Comparison of ENCODE assay signal across 25 cellular contexts in the genomic region with DNA sequence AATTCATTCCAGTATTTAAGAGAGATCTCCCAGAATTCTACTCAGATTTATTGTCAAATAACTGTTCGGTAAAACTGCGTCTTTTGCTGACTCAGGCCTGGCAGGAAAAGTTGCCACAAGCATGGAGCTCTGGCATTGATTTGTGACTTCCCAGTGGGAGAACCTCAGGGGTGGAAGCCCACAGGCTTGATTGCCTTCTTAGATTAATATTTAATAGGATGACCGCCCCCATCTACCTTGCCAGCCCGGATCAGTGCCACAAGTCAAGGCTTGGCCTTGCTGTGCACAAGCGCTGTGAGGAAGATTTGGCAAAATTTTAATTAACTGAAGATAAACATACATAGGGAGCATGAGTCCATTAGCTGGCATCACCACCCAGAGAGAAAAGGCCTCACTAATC.
DNase-seq lines count a peak whose midpoint lies in the region; ATAC-seq and TF ChIP-seq lines count a peak whose summit lies in the region.
"Had no signal": no experiment of that assay in that cellular context is flagged by ENCODE, and none has a peak within 500 bp of the region (broad histone marks: within the 10 kb centered on the region; RNA-seq: fewer than 3 reads in every experiment).

No MANE protein-coding gene starts in this region.

- no peak overlapping the region for H3K4me3 Mint-ChIP-seq in T-cell
- H3K4me3 Mint-ChIP-seq: CD14-positive monocyte; CD8-positive, alpha-beta memory T cell; T-helper 1 cell treated with Interleukin-12 subunit alpha and Interleukin-12 subunit beta and Interleukin-4 antibody, amounts not matched to agents 30 μg/mL and 1 μg/mL, for 36 hours had no signal

- intact Hi-C loops in right lobe of liver (cut with DNase I) (no loop called here), lower leg skin (cut with DNase I; ENCODE audit: low total_unique reads) (no loop called here)

- WGBS in right lobe of liver (ENCODE audit: insufficient coverage, low coverage, low lambda C conversion rate, missing lambda C conversion rate), result 27% methylated on average over 5 of the region's 5 CpGs
- 52 to 73% methylated on average over 5 of the region's 5 CpGs for WGBS in lower leg skin, 2 donors

- H3K27ac Mint-ChIP-seq in T-cell, result no peak overlapping the region
- H3K27ac Mint-ChIP-seq: CD14-positive monocyte; CD8-positive, alpha-beta memory T cell; T-helper 1 cell treated with Interleukin-12 subunit alpha and Interleukin-12 subunit beta and Interleukin-4 antibody, amounts not matched to agents 30 μg/mL and 1 μg/mL, for 36 hours had no signal

- CTCF ChIA-PET in T-cell (lab: Charles Lee), result interaction anchor here in 1 of 2 donors (0.6 kb wide), 1 partner anchor 27 kb away, joined by 4 read pairs; no protein-coding TSS in a partner anchor

- no peaks in the 10 kb centered on the region for H3K9me3 ChIP-seq in right lobe of liver
- H3K9me3 ChIP-seq: BE2C had no signal

- H3K9me3 Mint-ChIP-seq in T-cell, result peaks cover under 1 to 1% (median under 1%) of the 10 kb centered on the region in 3 donors

- DNase-seq in NCI-H446 treated with DMSO at 0.1 percent for 48 hours (lab: John Stamatoyannopoulos, UW) (peak; percentile 17), kidney glomerular epithelial cell (lab: John Stamatoyannopoulos, UW) (peak; percentile 37), right lobe of liver (peak; percentile 50 to 87 (median 78)), epidermal melanocyte (ENCODE audit: insufficient read length, low spot score) (no peak), lower leg skin (ENCODE audit: low spot score in 2 of 2) (no peak), GM10266 (ENCODE audit: extremely low spot score) (no peak), T-cell (no peak)
- DNase-seq: BE2C; CD8-positive, alpha-beta memory T cell; DMS79 treated with DMSO at 0.1 percent for 48 hours; GF-D8; H7; Kasumi-1; NCI-H1092 treated with DMSO at 0.1 percent for 48 hours; NCI-H1436; NCI-H187; NCI-H2081 treated with DMSO at 0.1 percent for 48 hours; NCI-H2171; NCI-H226; NCI-H524; NCI-H774; SHP77 treated with DMSO at 0.1 percent for 48 hours had no signal

- peaks cover 0 to 17% (median 3%) of the 10 kb centered on the region in 4 donors for H3K4me1 ChIP-seq in right lobe of liver
- H3K4me1 ChIP-seq: BE2C had no signal

- H3K36me3 Mint-ChIP-seq in T-cell, result no peaks in the 10 kb centered on the region
- H3K36me3 Mint-ChIP-seq: CD14-positive monocyte had no signal

- H3K27me3 ChIP-seq in right lobe of liver, result no peaks in the 10 kb centered on the region
- H3K27me3 ChIP-seq: BE2C had no signal

- H3K4me3 ChIP-seq in right lobe of liver (peak overlapping the region in 1 of 3 donors; percentile 27), lower leg skin (ENCODE audit: low read depth, poor library complexity, severe bottlenecking) (no peak overlapping the region)

- ATAC-seq in right lobe of liver (peak; percentile 89 to 95 (median 92)), T-cell (replicated peaks in 1 of 4) (no peak)

- no peak for TF ChIP-seq POLR2A in right lobe of liver (IDR thresholded peaks at IDR 0.05)
- no peak for TF ChIP-seq POLR2A in lower leg skin (IDR thresholded peaks at IDR 0.05)

- no peak for TF ChIP-seq CTCF in right lobe of liver (IDR thresholded peaks at IDR 0.05)
- no peak for TF ChIP-seq CTCF in lower leg skin (IDR thresholded peaks at IDR 0.05)
- TF ChIP-seq CTCF in GM10266 (IDR thresholded peaks at IDR 0.05; ENCODE audit: control insufficient read depth, insufficient read depth, low read depth, missing control alignments), result no peak

- no peaks in the 10 kb centered on the region for H3K4me1 Mint-ChIP-seq in T-cell
- H3K4me1 Mint-ChIP-seq: CD8-positive, alpha-beta memory T cell had no signal

- POLR2A ChIA-PET in T-cell (lab: Charles Lee), result no interaction called here

- peak overlapping the region in 1 of 3 donors; percentile 31 for H3K27ac ChIP-seq in right lobe of liver
- H3K27ac ChIP-seq: HL-60 had no signal

- peaks cover 21 to 41% of the 10 kb centered on the region in 2 donors for H3K27me3 Mint-ChIP-seq in T-cell

- no peaks in the 10 kb centered on the region for H3K36me3 ChIP-seq in right lobe of liver
- H3K36me3 ChIP-seq: BE2C had no signal

Comparison
In these comparisons a context has a peak if more than half of its experiments do, and no peak if none do; other contexts are left out.
1. DNase-seq: peak in NCI-H446 treated with DMSO at 0.1 percent for 48 hours (single experiment), kidney glomerular epithelial cell (single experiment) and right lobe of liver (3 of 3); none in epidermal melanocyte (single experiment), lower leg skin (0 of 2), GM10266 (single experiment) and T-cell (0 of 34).
2. ATAC-seq: peak in right lobe of liver (4 of 4); none in T-cell (0 of 4).